ENCODE assay signal across 11 cellular contexts in the genomic region with DNA sequence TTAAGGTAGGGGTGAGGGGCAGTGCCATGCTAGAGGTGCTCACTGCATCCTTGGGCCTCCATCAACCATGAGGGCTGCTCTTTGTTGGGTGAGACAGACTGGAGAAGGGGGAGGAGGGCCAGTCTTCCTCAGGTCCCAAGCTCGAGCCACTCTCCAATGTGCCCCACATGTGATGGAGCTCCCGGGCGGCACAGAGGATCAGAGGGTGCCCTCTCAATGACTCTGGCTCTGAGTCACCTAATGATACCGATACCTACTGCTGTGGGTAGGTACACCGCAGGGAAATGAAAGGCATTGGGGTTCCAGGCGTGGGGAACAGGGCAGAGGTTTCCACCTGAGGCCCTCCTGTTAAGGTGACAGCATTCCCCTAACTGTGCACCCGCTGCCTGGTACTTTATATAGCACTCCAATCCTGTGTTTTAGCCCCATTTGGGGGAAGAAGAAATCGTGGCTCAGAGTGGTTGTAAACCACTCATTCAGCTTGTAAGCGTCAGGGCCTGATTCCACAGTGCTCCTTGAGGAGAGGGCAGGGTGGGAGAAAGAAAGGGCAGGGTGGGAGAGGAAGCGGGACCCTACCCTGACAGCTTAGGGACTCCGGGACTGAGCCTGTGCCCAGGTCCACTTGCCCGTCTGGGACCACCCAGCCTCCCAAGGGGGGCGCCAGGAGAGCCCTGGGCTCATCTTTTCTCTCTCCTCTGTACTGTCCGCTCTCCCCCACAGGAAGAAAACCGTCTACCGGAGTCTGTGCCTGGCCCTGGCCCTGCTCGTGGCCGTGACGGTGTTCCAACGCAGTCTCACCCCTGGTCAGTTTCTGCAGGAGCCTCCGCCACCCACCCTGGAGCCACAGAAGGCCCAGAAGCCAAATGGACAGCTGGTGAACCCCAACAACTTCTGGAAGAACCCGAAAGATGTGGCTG. TPM values are rescaled to one million over a fixed set of nuclear protein-coding genes. Genes with fewer than 3 reads are reported as not detected.
DNase-seq lines count a peak whose midpoint lies in the region; ATAC-seq and TF ChIP-seq lines count a peak whose summit lies in the region.
"Had no signal": no experiment of that assay in that cellular context is flagged by ENCODE, and none has a peak within 500 bp of the region (broad histone marks: within the 10 kb centered on the region; RNA-seq: fewer than 3 reads in every experiment).

No MANE protein-coding gene starts in this region.

- TF ChIP-seq POLR2A in transverse colon (IDR thresholded peaks at IDR 0.05) = no peak

- TF ChIP-seq CTCF in lung (IDR thresholded peaks at IDR 0.05; ENCODE audit: control extremely low read depth, extremely low read depth) (no peak), transverse colon (IDR thresholded peaks at IDR 0.05) (no peak)

- ATAC-seq in left ventricle myocardium superior (no peak), left cardiac atrium (no peak), lung (ENCODE audit: insufficient read depth, low FRiP score) (no peak)

- peaks cover 0 to 2% of the 10 kb centered on the region in 2 donors for H3K9me3 ChIP-seq in lung (ENCODE audit: control insufficient read depth in 2 of 2, insufficient read depth in 1 of 2, low read length in 1 of 2)
- no peaks in the 10 kb centered on the region for H3K9me3 ChIP-seq in transverse colon
- H3K9me3 ChIP-seq: heart right ventricle had no signal

- no peak overlapping the region for H3K27ac ChIP-seq in lung (ENCODE audit: low read depth in 1 of 2, low read length in 1 of 2)
- H3K27ac ChIP-seq in transverse colon = peak overlapping the region in 2 of 4 donors; percentile 87 to 88

- H3K27me3 ChIP-seq in lung (ENCODE audit: control insufficient read depth, insufficient read depth) (no peaks in the 10 kb centered on the region), transverse colon (peaks cover 30% of the 10 kb centered on the region)

- no peak for TF ChIP-seq EP300 in transverse colon (IDR thresholded peaks at IDR 0.05; ENCODE audit: low read depth)

- H3K4me3 ChIP-seq in lung (peak overlapping the region; percentile 15), transverse colon (peak overlapping the region in 3 of 4 donors; percentile 74 to 89 (median 88))

- H3K4me1 ChIP-seq in lung (ENCODE audit: control insufficient read depth in 2 of 2, insufficient read depth in 2 of 2, low read length in 2 of 2) (peaks cover 0 to 20% of the 10 kb centered on the region in 2 donors), transverse colon (peaks cover 14 to 44% (median 34%) of the 10 kb centered on the region in 4 donors)

- in situ Hi-C loops in transverse colon (cut with MboI; ENCODE audit: low pct_ligation_motif_present in 1 of 4, low pct_unique_long_range_greater_than_20kb in 1 of 4, low sequenced_read_pairs in 3 of 4) = no loop called here

- intact Hi-C loops in left ventricle myocardium superior (cut with micrococcal nuclease) = no loop called here
- intact Hi-C loops in left cardiac atrium (cut with DNase I) = loop anchor here in 1 of 2 donors (5.0 kb wide), 1 partner anchor 100 kb away; no protein-coding TSS in a partner anchor
- intact Hi-C loops in transverse colon (cut with DNase I; ENCODE audit: low total_unique reads) = loop anchor here (5.0 kb wide), 1 partner anchor 95 kb away; no protein-coding TSS in a partner anchor

- 86 to 94% methylated on average over 22 of the region's 22 CpGs for WGBS in lung, 2 donors
- WGBS in transverse colon (ENCODE audit: low coverage in 1 of 2), 2 donors = 79% methylated on average over 22 of the region's 22 CpGs; no CpG with 5 or more reads in 1 of the 2 donors

- DNase-seq in left ventricle myocardium superior (peak; percentile 11), left cardiac atrium (no peak), lung (ENCODE audit: low spot score) (no peak), transverse colon (no peak), Ammon's horn (ENCODE audit: low spot score) (no peak), GM19238 (ENCODE audit: insufficient read length, low spot score) (no peak), EL (no peak)
- DNase-seq in activated T-cell treated with anti-CD3 and anti-CD28 coated beads, Interleukin-2, amount 50 U/mL, for 48 hours = peak; percentile 46 to 55
- DNase-seq: heart right ventricle, NCI-H1694, occipital lobe had no signal

- H3K36me3 ChIP-seq in lung (ENCODE audit: control insufficient read depth in 2 of 2, insufficient read depth in 2 of 2, low read length in 2 of 2) (peaks cover 0 to 13% of the 10 kb centered on the region in 2 donors), transverse colon (no peaks in the 10 kb centered on the region)

RNA-seq across cellular contexts. Expression of gene B3GNT7, which starts 1.8 kb away (rescaled TPM):
- total RNA-seq in left ventricle myocardium superior (8.1 TPM), left cardiac atrium (1 to 10 TPM; 4.5 to 8.0 TPM), lung (10 to 100 TPM; 32.9 to 73.7 TPM), transverse colon (100 to 1,000 TPM in 1 of 4 donors, 10 to 100 TPM in 3; 41.8 to 113 (median 55.2) TPM)
- polyA plus RNA-seq in lung = 10 to 100 TPM; 18.9 to 22.2 TPM

Comparison
In these comparisons a context has a peak if more than half of its experiments do, and no peak if none do; other contexts are left out.
1. DNase-seq: peak in left ventricle myocardium superior (single experiment) and activated T-cell treated with anti-CD3 and anti-CD28 coated beads, Interleukin-2, amount 50 U/mL, for 48 hours (2 of 2); none in left cardiac atrium (single experiment), lung (single experiment), transverse colon (single experiment), Ammon's horn (single experiment), GM19238 (single experiment) and EL (single experiment).